ENCODE assay signal across 23 cellular contexts in genomic region chr15:62999923-63000484, GRCh38. TPM values are rescaled to one million over a fixed set of nuclear protein-coding genes. Genes with fewer than 3 reads are reported as not detected.
DNase-seq lines count a peak whose midpoint lies in the region; TF ChIP-seq lines count a peak whose summit lies in the region.
"Had no signal": no experiment of that assay in that cellular context is flagged by ENCODE, and none has a peak within 500 bp of the region (broad histone marks: within the 10 kb centered on the region; RNA-seq: fewer than 3 reads in every experiment).

No MANE protein-coding gene starts in this region.

- TF ChIP-seq CTCF in hepatocyte (IDR thresholded peaks at IDR 0.05; ENCODE audit: poor library complexity) = no peak

- no peaks in the 10 kb centered on the region for H3K27me3 ChIP-seq in hepatocyte
- H3K27me3 ChIP-seq: vagina had no signal

- no peaks in the 10 kb centered on the region for H3K79me2 ChIP-seq in hepatocyte

- H3K27ac ChIP-seq in hepatocyte = peak overlapping the region; percentile 75
- H3K27ac ChIP-seq: vagina had no signal

- H3K9me3 Mint-ChIP-seq in activated CD4-positive, alpha-beta T cell treated with anti-CD3 and anti-CD28 coated beads, Interleukin-2, amount 10 ng/mL, durations not matched to agents 7 days and 5 days = no peaks in the 10 kb centered on the region
- H3K9me3 Mint-ChIP-seq: activated naive CD4-positive, alpha-beta T cell treated with anti-CD3 and anti-CD28 coated beads, Interleukin-2, amount 50 U/mL, for 24 hours; activated T-helper 1 cell treated with anti-CD3 and anti-CD28 coated beads, Interleukin-12 subunit alpha, Interleukin-12 subunit beta, Interleukin-2, Interleukin-4 antibody, amounts not matched to agents 30 ng/mL and 10 ng/mL and 1 ng/mL, durations not matched to agents 14 hours and 24 hours and 36 hours; CD4-positive, alpha-beta memory T cell had no signal

- no peaks in the 10 kb centered on the region for H3K36me3 Mint-ChIP-seq in activated CD4-positive, alpha-beta T cell treated with anti-CD3 and anti-CD28 coated beads, Interleukin-2, amount 10 ng/mL, durations not matched to agents 7 days and 5 days (ENCODE audit: low read depth)
- H3K36me3 Mint-ChIP-seq: activated naive CD4-positive, alpha-beta T cell treated with anti-CD3 and anti-CD28 coated beads, Interleukin-2, amount 50 U/mL, for 24 hours; CD4-positive, alpha-beta memory T cell; naive B cell had no signal

- H3K9me2 ChIP-seq in hepatocyte (replicated peaks; ENCODE audit: insufficient read depth) = no peaks in the 10 kb centered on the region

- CTCF ChIA-PET in activated CD4-positive, alpha-beta T cell treated with anti-CD3 and anti-CD28 coated beads, Interleukin-2, amount 10 ng/mL, durations not matched to agents 7 days and 5 days (lab: Charles Lee) = interaction anchor here (1.2 kb wide), 1 partner anchor 47 kb away, joined by 4 read pairs; no protein-coding TSS in a partner anchor

- no peak overlapping the region for H3K4me2 ChIP-seq in hepatocyte

- WGBS in hepatocyte (ENCODE audit: low lambda C conversion rate, missing lambda C conversion rate) = 87% methylated on average over 11 of the region's 11 CpGs

- H3K9me3 ChIP-seq in hepatocyte (ENCODE audit: low read depth) = no peaks in the 10 kb centered on the region
- H3K9me3 ChIP-seq: vagina had no signal

- peak; percentile 1 for DNase-seq in NCI-H146 treated with DMSO at 0.1 percent for 48 hours (lab: John Stamatoyannopoulos, UW; ENCODE audit: unreplicated experiment)
- peak; percentile 54 for DNase-seq in ecto neural progenitor cell (ENCODE audit: low spot score)
- DNase-seq in hepatocyte (ENCODE audit: low spot score) = no peak
- DNase-seq in retina = peak; percentile 19
- no peak for DNase-seq in T-helper 2 cell
- no peak for DNase-seq in activated CD4-positive, alpha-beta T cell treated with anti-CD3 and anti-CD28 coated beads, Interleukin-2, amount 10 ng/mL, durations not matched to agents 7 days and 5 days
- DNase-seq in occipital lobe (lab: John Stamatoyannopoulos, UW) = no peak
- DNase-seq: activated CD4-positive, alpha-beta T cell treated with anti-CD3 and anti-CD28 coated beads for 36 hours; anterior cingulate cortex; CD4-positive, alpha-beta memory T cell; cerebellar nuclear complex; DMS153; effector CD4-positive, alpha-beta T cell; foreskin melanocyte; KBM-7; MV-4-11; naive B cell; NCI-H187 treated with DMSO at 0.1 percent for 48 hours; NCI-H2227 treated with DMSO at 0.1 percent for 48 hours; SIG-M5 had no signal

- no peak overlapping the region for H3K4me3 Mint-ChIP-seq in activated CD4-positive, alpha-beta T cell treated with anti-CD3 and anti-CD28 coated beads, Interleukin-2, amount 10 ng/mL, durations not matched to agents 7 days and 5 days
- H3K4me3 Mint-ChIP-seq: activated CD4-positive, alpha-beta T cell treated with anti-CD3 and anti-CD28 coated beads for 36 hours; activated naive CD4-positive, alpha-beta T cell treated with anti-CD3 and anti-CD28 coated beads, Interleukin-2, amount 50 U/mL, for 24 hours; activated T-helper 1 cell treated with anti-CD3 and anti-CD28 coated beads, Interleukin-12 subunit alpha, Interleukin-12 subunit beta, Interleukin-2, Interleukin-4 antibody, amounts not matched to agents 30 ng/mL and 10 ng/mL and 1 ng/mL, durations not matched to agents 14 hours and 24 hours and 36 hours; CD4-positive, alpha-beta memory T cell; naive B cell had no signal

- no peak overlapping the region for H3K4me3 ChIP-seq in hepatocyte
- H3K4me3 ChIP-seq: vagina had no signal

- no peaks in the 10 kb centered on the region for H4K20me1 ChIP-seq in hepatocyte (ENCODE audit: insufficient read depth, poor library complexity, severe bottlenecking)

- H2AFZ ChIP-seq in hepatocyte = no peak overlapping the region

- peaks cover 8% of the 10 kb centered on the region for H3K27me3 Mint-ChIP-seq in activated CD4-positive, alpha-beta T cell treated with anti-CD3 and anti-CD28 coated beads, Interleukin-2, amount 10 ng/mL, durations not matched to agents 7 days and 5 days
- H3K27me3 Mint-ChIP-seq: activated CD4-positive, alpha-beta T cell treated with anti-CD3 and anti-CD28 coated beads for 36 hours had no signal

- no peak overlapping the region for H3K27ac Mint-ChIP-seq in activated CD4-positive, alpha-beta T cell treated with anti-CD3 and anti-CD28 coated beads, Interleukin-2, amount 10 ng/mL, durations not matched to agents 7 days and 5 days
- H3K27ac Mint-ChIP-seq: activated CD4-positive, alpha-beta T cell treated with anti-CD3 and anti-CD28 coated beads for 36 hours; activated naive CD4-positive, alpha-beta T cell treated with anti-CD3 and anti-CD28 coated beads, Interleukin-2, amount 50 U/mL, for 24 hours; activated T-helper 1 cell treated with anti-CD3 and anti-CD28 coated beads, Interleukin-12 subunit alpha, Interleukin-12 subunit beta, Interleukin-2, Interleukin-4 antibody, amounts not matched to agents 30 ng/mL and 10 ng/mL and 1 ng/mL, durations not matched to agents 14 hours and 24 hours and 36 hours; CD4-positive, alpha-beta memory T cell had no signal

- POLR2A ChIA-PET in activated CD4-positive, alpha-beta T cell treated with anti-CD3 and anti-CD28 coated beads, Interleukin-2, amount 10 ng/mL, durations not matched to agents 7 days and 5 days (lab: Charles Lee) = no interaction called here

- no peaks in the 10 kb centered on the region for H3K36me3 ChIP-seq in hepatocyte (replicated peaks; ENCODE audit: insufficient read depth, low read depth)
- H3K36me3 ChIP-seq: vagina had no signal

- H3K4me1 Mint-ChIP-seq in activated CD4-positive, alpha-beta T cell treated with anti-CD3 and anti-CD28 coated beads, Interleukin-2, amount 10 ng/mL, durations not matched to agents 7 days and 5 days = no peaks in the 10 kb centered on the region
- H3K4me1 Mint-ChIP-seq: activated CD4-positive, alpha-beta T cell treated with anti-CD3 and anti-CD28 coated beads for 36 hours; activated naive CD4-positive, alpha-beta T cell treated with anti-CD3 and anti-CD28 coated beads, Interleukin-2, amount 50 U/mL, for 24 hours; CD4-positive, alpha-beta memory T cell; naive B cell had no signal

- peaks cover 20% of the 10 kb centered on the region for H3K4me1 ChIP-seq in hepatocyte (ENCODE audit: insufficient read depth)
- H3K4me1 ChIP-seq: vagina had no signal

RNA-seq across cellular contexts. Expression of gene TPM1, which starts 42.5 kb away (rescaled TPM):
- total RNA-seq in hepatocyte (283 and 291 TPM in 2 replicates), occipital lobe (101 TPM)
- polyA plus RNA-seq in hepatocyte = 353 and 477 TPM in 2 replicates
- 1 to 10 TPM; 4.0 to 4.5 TPM for total RNA-seq in activated CD4-positive, alpha-beta T cell treated with anti-CD3 and anti-CD28 coated beads, Interleukin-2, amount 10 ng/mL, durations not matched to agents 7 days and 5 days

Comparison
In these comparisons a context has a peak if more than half of its experiments do, and no peak if none do; other contexts are left out.
1. DNase-seq: peak in NCI-H146 treated with DMSO at 0.1 percent for 48 hours (single experiment), ecto neural progenitor cell (single experiment) and retina (single experiment); none in hepatocyte (single experiment), T-helper 2 cell (0 of 5), activated CD4-positive, alpha-beta T cell treated with anti-CD3 and anti-CD28 coated beads, Interleukin-2, amount 10 ng/mL, durations not matched to agents 7 days and 5 days (single experiment) and occipital lobe (single experiment).
2. RNA of gene TPM1, which starts 42.5 kb away (total RNA-seq): 283 to 291 TPM in hepatocyte and 101 TPM in occipital lobe (single experiment); 4.0 to 4.5 TPM in activated CD4-positive, alpha-beta T cell treated with anti-CD3 and anti-CD28 coated beads, Interleukin-2, amount 10 ng/mL, durations not matched to agents 7 days and 5 days; every median in the first group is over 10 times any median in the second.